Comparison of ENCODE assay signal across 9 cellular contexts in the genomic region with DNA sequence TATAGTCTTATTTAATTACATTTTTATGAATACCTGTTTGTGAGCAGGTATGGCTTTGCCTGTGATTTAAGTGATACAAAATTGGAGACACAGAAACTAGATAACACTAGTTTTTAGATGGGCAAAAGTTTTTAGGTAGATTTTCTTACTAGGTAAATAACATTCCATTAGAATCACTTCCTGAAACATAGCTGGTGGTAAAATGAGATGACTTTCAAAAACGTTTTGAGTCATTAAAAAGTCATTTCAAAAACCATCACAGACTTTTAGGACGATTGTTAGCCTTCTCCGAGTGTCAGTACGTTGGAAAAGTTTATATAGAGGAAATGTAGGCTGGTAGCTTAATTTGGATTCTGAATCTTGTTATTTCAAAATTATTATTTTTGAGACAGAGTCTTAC. TPM values are rescaled to one million over a fixed set of nuclear protein-coding genes. Genes with fewer than 3 reads are reported as not detected.
A peak's percentile ranks its signal among the peaks of the same experiment; 100 is the strongest.
DNase-seq lines count a peak whose midpoint lies in the region; ATAC-seq and TF ChIP-seq lines count a peak whose summit lies in the region.
"Had no signal": no experiment of that assay in that cellular context is flagged by ENCODE, and none has a peak within 500 bp of the region (broad histone marks: within the 10 kb centered on the region; RNA-seq: fewer than 3 reads in every experiment).

No MANE protein-coding gene starts in this region.

- peak overlapping the region; percentile 80 for H3K27ac Mint-ChIP-seq in activated T-cell treated with anti-CD3 and anti-CD28 coated beads, Interleukin-2, amount 50 U/mL, for 72 hours
- no peak overlapping the region for H3K27ac Mint-ChIP-seq in activated T-helper 1 cell treated with anti-CD3 and anti-CD28 coated beads, Interleukin-12 subunit alpha, Interleukin-12 subunit beta, Interleukin-2, Interleukin-4 antibody, amounts not matched to agents 30 ng/mL and 10 ng/mL and 1 ng/mL, durations not matched to agents 14 hours and 24 hours and 36 hours

- H3K27me3 ChIP-seq in transverse colon: no peaks in the 10 kb centered on the region

- in situ Hi-C loops in transverse colon (cut with MboI; ENCODE audit: low pct_ligation_motif_present in 1 of 4, low pct_unique_long_range_greater_than_20kb in 1 of 4, low sequenced_read_pairs in 3 of 4): no loop called here

- peak overlapping the region in 3 of 4 donors; percentile 53 to 92 (median 67) for H3K4me3 ChIP-seq in transverse colon

- intact Hi-C loops in activated T-helper 1 cell treated with anti-CD3 and anti-CD28 coated beads, Interleukin-12 subunit alpha, Interleukin-12 subunit beta, Interleukin-2, Interleukin-4 antibody, amounts not matched to agents 30 ng/mL and 10 ng/mL and 1 ng/mL, durations not matched to agents 14 hours and 24 hours and 36 hours (cut with micrococcal nuclease): loop anchor here (1.0 to 10.0 kb wide), 7 partner anchors 56 to 1714 kb away; partner anchors contain the start of genes PGM2 and RELL1
- intact Hi-C loops in transverse colon (cut with DNase I; ENCODE audit: low total_unique reads): loop anchor here (10.0 kb wide), 1 partner anchor 46 kb away; no protein-coding TSS in a partner anchor

- peaks cover 4 to 51% (median 41%) of the 10 kb centered on the region in 4 donors for H3K4me1 ChIP-seq in transverse colon

- no peaks in the 10 kb centered on the region for H3K9me3 Mint-ChIP-seq in activated T-cell treated with anti-CD3 and anti-CD28 coated beads, Interleukin-2, amount 50 U/mL, for 72 hours
- no peaks in the 10 kb centered on the region for H3K9me3 Mint-ChIP-seq in activated T-helper 1 cell treated with anti-CD3 and anti-CD28 coated beads, Interleukin-12 subunit alpha, Interleukin-12 subunit beta, Interleukin-2, Interleukin-4 antibody, amounts not matched to agents 30 ng/mL and 10 ng/mL and 1 ng/mL, durations not matched to agents 14 hours and 24 hours and 36 hours

- WGBS in transverse colon (ENCODE audit: low coverage in 1 of 2), 2 donors: 34 to 47% methylated on average over 4 of the region's 4 CpGs

- no peaks in the 10 kb centered on the region for H3K36me3 Mint-ChIP-seq in activated T-cell treated with anti-CD3 and anti-CD28 coated beads, Interleukin-2, amount 50 U/mL, for 72 hours (ENCODE audit: insufficient read depth in 2 of 2)
- H3K36me3 Mint-ChIP-seq in activated T-helper 1 cell treated with anti-CD3 and anti-CD28 coated beads, Interleukin-12 subunit alpha, Interleukin-12 subunit beta, Interleukin-2, Interleukin-4 antibody, amounts not matched to agents 30 ng/mL and 10 ng/mL and 1 ng/mL, durations not matched to agents 14 hours and 24 hours and 36 hours (ENCODE audit: low read depth): no peaks in the 10 kb centered on the region

- no peaks in the 10 kb centered on the region for H3K36me3 ChIP-seq in transverse colon

- H3K4me3 Mint-ChIP-seq in activated T-cell treated with anti-CD3 and anti-CD28 coated beads, Interleukin-2, amount 50 U/mL, for 72 hours: peak overlapping the region; percentile 86 to 95
- H3K4me3 Mint-ChIP-seq in activated T-helper 1 cell treated with anti-CD3 and anti-CD28 coated beads, Interleukin-12 subunit alpha, Interleukin-12 subunit beta, Interleukin-2, Interleukin-4 antibody, amounts not matched to agents 30 ng/mL and 10 ng/mL and 1 ng/mL, durations not matched to agents 14 hours and 24 hours and 36 hours: peak overlapping the region; percentile 86

- H3K9me3 ChIP-seq in transverse colon: no peaks in the 10 kb centered on the region

- H3K4me1 Mint-ChIP-seq in activated T-cell treated with anti-CD3 and anti-CD28 coated beads, Interleukin-2, amount 50 U/mL, for 72 hours (ENCODE audit: low read depth): peaks cover 56% of the 10 kb centered on the region
- peaks cover 36% of the 10 kb centered on the region for H3K4me1 Mint-ChIP-seq in activated T-helper 1 cell treated with anti-CD3 and anti-CD28 coated beads, Interleukin-12 subunit alpha, Interleukin-12 subunit beta, Interleukin-2, Interleukin-4 antibody, amounts not matched to agents 30 ng/mL and 10 ng/mL and 1 ng/mL, durations not matched to agents 14 hours and 24 hours and 36 hours (ENCODE audit: low read depth)

- peak overlapping the region; percentile 94 to 98 (median 96) for H3K27ac ChIP-seq in transverse colon

- TF ChIP-seq POLR2A in transverse colon (IDR thresholded peaks at IDR 0.05): no peak

- TF ChIP-seq CTCF in transverse colon (IDR thresholded peaks at IDR 0.05): no peak

- no peak for ATAC-seq in activated T-cell treated with anti-CD3 and anti-CD28 coated beads, Interleukin-2, amount 50 U/mL, for 72 hours (replicated peaks in 1 of 2)
- no peak for ATAC-seq in HG03521 (IDR thresholded peaks at IDR 0.05; ENCODE audit: unreplicated experiment)

- no peak for TF ChIP-seq EP300 in transverse colon (IDR thresholded peaks at IDR 0.05; ENCODE audit: low read depth)

- no peak for DNase-seq in activated T-cell treated with anti-CD3 and anti-CD28 coated beads, Interleukin-2, amount 50 U/mL, for 72 hours
- no peak for DNase-seq in activated T-cell treated with anti-CD3 and anti-CD28 coated beads, Interleukin-2, amount 50 U/mL, for 1 hour
- DNase-seq in activated T-helper 1 cell treated with anti-CD3 and anti-CD28 coated beads, Interleukin-12 subunit alpha, Interleukin-12 subunit beta, Interleukin-2, Interleukin-4 antibody, amounts not matched to agents 30 ng/mL and 10 ng/mL and 1 ng/mL, durations not matched to agents 14 hours and 24 hours and 36 hours (ENCODE audit: low spot score): no peak
- DNase-seq in kidney tubule cell (ENCODE audit: low spot score) (peak; percentile 28), transverse colon (no peak), SKM-1 treated with dmso at 0.1 percent for 144 hours (lab: John Stamatoyannopoulos, UW; ENCODE audit: unreplicated experiment) (no peak)
- no peak for DNase-seq in stimulated activated naive CD4-positive, alpha-beta T cell treated with Interleukin-2 at 50 U/mL for 16 hours (lab: John Stamatoyannopoulos, UW)

- no peaks in the 10 kb centered on the region for H3K27me3 Mint-ChIP-seq in activated T-cell treated with anti-CD3 and anti-CD28 coated beads, Interleukin-2, amount 50 U/mL, for 72 hours (ENCODE audit: low read depth)
- H3K27me3 Mint-ChIP-seq in activated T-helper 1 cell treated with anti-CD3 and anti-CD28 coated beads, Interleukin-12 subunit alpha, Interleukin-12 subunit beta, Interleukin-2, Interleukin-4 antibody, amounts not matched to agents 30 ng/mL and 10 ng/mL and 1 ng/mL, durations not matched to agents 14 hours and 24 hours and 36 hours (ENCODE audit: insufficient read depth): no peaks in the 10 kb centered on the region

RNA-seq across cellular contexts. Expression of gene PTTG2, which starts 18.3 kb away (rescaled TPM):
- not detected for total RNA-seq in activated T-cell treated with anti-CD3 and anti-CD28 coated beads, Interleukin-2, amount 50 U/mL, for 72 hours
- 0.29 and 0.66 TPM in 2 replicates for total RNA-seq in activated T-helper 1 cell treated with anti-CD3 and anti-CD28 coated beads, Interleukin-12 subunit alpha, Interleukin-12 subunit beta, Interleukin-2, Interleukin-4 antibody, amounts not matched to agents 30 ng/mL and 10 ng/mL and 1 ng/mL, durations not matched to agents 14 hours and 24 hours and 36 hours
- 1 to 10 TPM in 2 of 4 donors, not detected in 2; 2.6 to 3.8 TPM for total RNA-seq in transverse colon
- total RNA-seq: RPMI7951 had no signal
